28 cellular contexts compared by ENCODE assay signal in genomic region chr15:49188933-49189332, GRCh38.
"Had no signal": no experiment of that assay in that cellular context is flagged by ENCODE, and none has a peak within 500 bp of the region (broad histone marks: within the 10 kb centered on the region; RNA-seq: fewer than 3 reads in every experiment).

No MANE protein-coding gene starts in this region.

- H3K27ac ChIP-seq: coronary artery, dorsolateral prefrontal cortex, epithelial cell of prostate, esophagus muscularis mucosa, esophagus squamous epithelium, foreskin keratinocyte, gastrocnemius medialis, gastroesophageal sphincter, heart left ventricle, heart right ventricle, hepatocyte had no signal

- H3K4me3 Mint-ChIP-seq: dendritic cell treated with granulocyte-macrophage colony-stimulating factor and Interleukin-4, amounts not matched to agents 40 ng/mL and 50 ng/mL, for 4 days; effector memory CD8-positive, alpha-beta T cell; endodermal cell had no signal

- H3K9me3 Mint-ChIP-seq: effector memory CD8-positive, alpha-beta T cell; endodermal cell had no signal

- H3K27me3 Mint-ChIP-seq: dendritic cell treated with granulocyte-macrophage colony-stimulating factor and Interleukin-4, amounts not matched to agents 40 ng/mL and 50 ng/mL, for 4 days; effector memory CD8-positive, alpha-beta T cell had no signal

- DNase-seq: cortex of kidney; dermis blood vessel endothelial cell; dorsolateral prefrontal cortex; effector CD4-positive, alpha-beta T cell; effector CD8-positive, alpha-beta T cell; effector memory CD4-positive, alpha-beta T cell; effector memory CD8-positive, alpha-beta T cell; endodermal cell; esophagus squamous epithelium; foreskin fibroblast; foreskin keratinocyte; foreskin melanocyte; gastrocnemius medialis; glutamatergic neuron; head of caudate nucleus; heart left ventricle; heart right ventricle; hippocampal formation had no signal

- H3K4me2 ChIP-seq: hepatocyte had no signal

- H3K4me1 ChIP-seq: esophagus muscularis mucosa, esophagus squamous epithelium, foreskin keratinocyte, gastroesophageal sphincter, heart right ventricle had no signal

- ATAC-seq: effector memory CD8-positive, alpha-beta T cell; esophagus mucosa; gastrocnemius medialis; gastroesophageal sphincter; heart left ventricle; heart right ventricle had no signal

- FAIRE-seq: endometrium, endothelial cell of umbilical vein, frontal cortex had no signal

- H3K36me3 ChIP-seq: esophagus muscularis mucosa, esophagus squamous epithelium, gastrocnemius medialis, gastroesophageal sphincter, heart left ventricle, heart right ventricle had no signal

- H3K4me3 ChIP-seq: coronary artery, dorsolateral prefrontal cortex, esophagus muscularis mucosa, esophagus squamous epithelium, gastrocnemius medialis, gastroesophageal sphincter, heart left ventricle, heart right ventricle, hepatocyte had no signal

- H3K27ac Mint-ChIP-seq: dendritic cell treated with granulocyte-macrophage colony-stimulating factor and Interleukin-4, amounts not matched to agents 40 ng/mL and 50 ng/mL, for 4 days; endodermal cell had no signal

- H3K27me3 ChIP-seq: dorsolateral prefrontal cortex, esophagus muscularis mucosa, esophagus squamous epithelium, foreskin keratinocyte, gastrocnemius medialis, gastroesophageal sphincter, heart left ventricle, heart right ventricle, hepatocyte had no signal

- H2AFZ ChIP-seq: hepatocyte had no signal

- H3K9me3 ChIP-seq: esophagus muscularis mucosa, esophagus squamous epithelium, gastrocnemius medialis, gastroesophageal sphincter had no signal
